Comparison of ENCODE assay signal across 12 cellular contexts in the genomic region with DNA sequence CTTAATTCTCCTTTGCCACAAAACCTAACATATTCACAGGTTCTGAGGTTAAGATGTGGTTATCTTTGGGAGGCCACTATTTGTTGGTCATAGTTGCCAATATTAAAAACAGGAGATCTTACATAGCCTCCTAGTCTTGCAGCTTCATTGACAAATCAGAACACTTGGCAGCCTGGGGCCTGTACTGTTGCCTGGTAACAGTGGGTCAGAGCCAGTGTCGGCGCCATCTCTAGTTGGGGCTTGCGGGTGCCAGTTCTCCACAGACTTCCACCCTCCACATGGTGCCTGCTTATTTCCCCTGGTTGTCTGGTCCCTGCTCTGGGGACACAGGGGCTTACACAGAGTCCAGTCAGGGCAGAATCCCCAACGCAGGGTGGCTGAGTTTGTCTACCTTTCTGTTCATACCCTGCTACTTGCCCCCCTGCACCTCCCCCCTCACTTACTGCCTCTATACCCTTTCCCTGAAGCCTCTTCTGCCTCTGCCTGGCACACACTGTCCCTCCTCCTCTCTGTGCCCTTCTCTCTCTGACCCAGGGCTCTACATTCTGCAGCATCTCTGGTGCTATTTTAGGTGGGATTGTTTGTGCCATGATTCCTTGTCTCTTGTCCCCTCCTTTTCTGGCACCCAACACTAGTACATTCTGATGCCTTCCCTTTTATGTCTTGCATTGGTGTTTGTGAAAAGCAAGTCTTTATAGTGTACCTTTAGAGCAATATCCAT. TPM values are rescaled to one million over a fixed set of nuclear protein-coding genes. Genes with fewer than 3 reads are reported as not detected.
DNase-seq lines count a peak whose midpoint lies in the region; ATAC-seq and TF ChIP-seq lines count a peak whose summit lies in the region.
"Had no signal": no experiment of that assay in that cellular context is flagged by ENCODE, and none has a peak within 500 bp of the region (broad histone marks: within the 10 kb centered on the region; RNA-seq: fewer than 3 reads in every experiment).

No MANE protein-coding gene starts in this region.

- H2AFZ ChIP-seq in trophoblast cell (ENCODE audit: insufficient read depth, low read length, poor library complexity), result no peak overlapping the region

- H3K27ac Mint-ChIP-seq in WTC11, result peak overlapping the region; percentile 57

- H3K79me2 ChIP-seq in trophoblast cell (ENCODE audit: control insufficient read depth, insufficient read depth, low read length, poor library complexity), result peaks cover 4% of the 10 kb centered on the region

- ATAC-seq in WTC11, result no peak
- ATAC-seq in heart left ventricle, result peak; percentile 88 to 93 (median 90)
- ATAC-seq in GM19452 (IDR thresholded peaks at IDR 0.05; ENCODE audit: unreplicated experiment), result no peak
- no peak for ATAC-seq in HG03460 (IDR thresholded peaks at IDR 0.05; ENCODE audit: unreplicated experiment)
- ATAC-seq: foreskin keratinocyte, mucosa of descending colon had no signal

- no peak overlapping the region for H2BK5ac ChIP-seq in trophoblast cell (ENCODE audit: low read depth, low read length, poor library complexity)

- peaks cover 16% of the 10 kb centered on the region for H3K36me3 Mint-ChIP-seq in WTC11

- H2BK120ac ChIP-seq in trophoblast cell (ENCODE audit: insufficient read depth, low read length, poor library complexity), result no peak overlapping the region

- no peak overlapping the region for H2BK12ac ChIP-seq in trophoblast cell (ENCODE audit: low read length)

- no peaks in the 10 kb centered on the region for H3K36me3 ChIP-seq in heart left ventricle
- peaks cover 0 to 1% of the 10 kb centered on the region in 2 experiments for H3K36me3 ChIP-seq in trophoblast cell (ENCODE audit: control insufficient read depth in 1 of 2, insufficient read depth in 2 of 2, low read length in 2 of 2)
- H3K36me3 ChIP-seq in H7 (replicated peaks; ENCODE audit: control insufficient read depth, insufficient read depth, low read length), result no peaks in the 10 kb centered on the region

- H3K79me1 ChIP-seq in trophoblast cell (ENCODE audit: low read length), result no peaks in the 10 kb centered on the region

- H3K27ac ChIP-seq in heart left ventricle (peak overlapping the region; percentile 41 to 93 (median 80)), trophoblast cell (ENCODE audit: low read depth, low read length) (no peak overlapping the region)
- H3K27ac ChIP-seq: foreskin keratinocyte had no signal

- DNase-seq in AG10803 (ENCODE audit: low read depth), result peak; percentile 46
- no peak for DNase-seq in WTC11 (ENCODE audit: low spot score)
- peak in 4 of 5 donors; percentile 41 to 84 (median 74) for DNase-seq in heart left ventricle
- DNase-seq in trophoblast cell, result no peak
- no peak for DNase-seq in NAMALWA (ENCODE audit: low spot score)
- DNase-seq in H7, result no peak
- DNase-seq: foreskin keratinocyte; mucosa of descending colon; NCI-H1930; stimulated activated CD8-positive, alpha-beta memory T cell treated with anti-CD3 and anti-CD28 coated beads, Interleukin-4, amount 100 ng/mL, for 48 hours had no signal

- H3K27me3 ChIP-seq in heart left ventricle, result no peaks in the 10 kb centered on the region
- H3K27me3 ChIP-seq in trophoblast cell (ENCODE audit: insufficient read depth, low read length), result no peaks in the 10 kb centered on the region
- no peaks in the 10 kb centered on the region for H3K27me3 ChIP-seq in H7 (ENCODE audit: control insufficient read depth, insufficient read depth, low read length)
- H3K27me3 ChIP-seq: foreskin keratinocyte had no signal

- peaks cover 4 to 94% (median 55%) of the 10 kb centered on the region in 12 donors for H3K4me1 ChIP-seq in heart left ventricle
- peaks cover 15 to 23% of the 10 kb centered on the region in 2 experiments for H3K4me1 ChIP-seq in trophoblast cell (ENCODE audit: control insufficient read depth in 1 of 2, insufficient read depth in 2 of 2, low read length in 2 of 2)

- TF ChIP-seq CTCF in AG10803 (conservative IDR thresholded peaks at IDR 0.05; ENCODE audit: low read length) (no peak), WTC11 (IDR thresholded peaks at IDR 0.05) (no peak), heart left ventricle (IDR thresholded peaks at IDR 0.05) (no peak)

- H4K12ac ChIP-seq in trophoblast cell (ENCODE audit: low read depth, low read length), result no peak overlapping the region

- no peak overlapping the region for H4K91ac ChIP-seq in trophoblast cell (ENCODE audit: low read depth, low read length)

- H3K18ac ChIP-seq in trophoblast cell (ENCODE audit: low read length), result peak overlapping the region; percentile 7

- no peaks in the 10 kb centered on the region for H3K27me3 Mint-ChIP-seq in WTC11 (ENCODE audit: low read depth)

- H3K4me3 Mint-ChIP-seq in WTC11, result no peak overlapping the region

- peak in 1 of 2 donors; percentile 18 for TF ChIP-seq POLR2A in heart left ventricle (IDR thresholded peaks at IDR 0.05)

- WGBS in heart left ventricle, 4 donors, result 30 to 62% (median 57%) methylated on average over 4 of the region's 4 CpGs
- no CpG with 5 or more reads among the region's 4 CpGs for WGBS in trophoblast cell (ENCODE audit: extremely low coverage, insufficient coverage, insufficient read length)

- H3K4ac ChIP-seq in trophoblast cell (ENCODE audit: low read depth, low read length), result peak overlapping the region; percentile 25

- intact Hi-C loops in heart left ventricle (cut with DNase I), result loop anchor here in 1 of 10 donors (2.0 kb wide), 1 partner anchor 20 kb away; no protein-coding TSS in a partner anchor

- CTCF ChIA-PET in WTC11 (lab: Charles Lee), result interaction anchor here (1.5 to 1.9 kb wide), 2 partner anchors 88 to 112 kb away, joined by 4 to 7 read pairs; partner anchors contain the start of gene B9D1

- no peak overlapping the region for H2AK5ac ChIP-seq in trophoblast cell (ENCODE audit: low read length)

- H3K4me3 ChIP-seq in AG10803 (ENCODE audit: low read length) (no peak overlapping the region), heart left ventricle (peak overlapping the region in 3 of 12 donors; percentile 1 to 15 (median 13)), trophoblast cell (ENCODE audit: low read depth, low read length) (no peak overlapping the region), H7 (ENCODE audit: insufficient read depth, low read depth, low read length) (no peak overlapping the region)
- H3K4me3 ChIP-seq: mucosa of descending colon had no signal

- H3K4me2 ChIP-seq in trophoblast cell (ENCODE audit: low read length), result no peak overlapping the region

- H3K9ac ChIP-seq in trophoblast cell (ENCODE audit: low read length), result no peak overlapping the region

- no peak overlapping the region for H3K23ac ChIP-seq in trophoblast cell (ENCODE audit: low read length)

- peaks cover 0 to 5% (median 0%) of the 10 kb centered on the region in 12 donors for H3K9me3 ChIP-seq in heart left ventricle
- no peaks in the 10 kb centered on the region for H3K9me3 ChIP-seq in trophoblast cell (ENCODE audit: insufficient read depth, low read depth, low read length)
- H3K9me3 ChIP-seq: mucosa of descending colon had no signal

- POLR2A ChIA-PET in WTC11 (lab: Charles Lee), result no interaction called here

- H3K9me3 Mint-ChIP-seq in WTC11, result peaks cover 8% of the 10 kb centered on the region

- peaks cover 27% of the 10 kb centered on the region for H3K4me1 Mint-ChIP-seq in WTC11

- no peak overlapping the region for H4K8ac ChIP-seq in trophoblast cell (ENCODE audit: low read depth, low read length)

- no peak overlapping the region for H3K14ac ChIP-seq in trophoblast cell (ENCODE audit: low read length)

TF ChIP-seq in WTC11, 78 proteins besides CTCF, POLR2A, EP300 and RAD21 (continues in another document):
- TF ChIP-seq MXD4 (CRISPR knock-in tag; IDR thresholded peaks at IDR 0.05; ENCODE audit: borderline replicate concordance) (no peak), TEAD4 (CRISPR knock-in tag; IDR thresholded peaks at IDR 0.05) (no peak)
- TF ChIP-seq, protein P1, sequence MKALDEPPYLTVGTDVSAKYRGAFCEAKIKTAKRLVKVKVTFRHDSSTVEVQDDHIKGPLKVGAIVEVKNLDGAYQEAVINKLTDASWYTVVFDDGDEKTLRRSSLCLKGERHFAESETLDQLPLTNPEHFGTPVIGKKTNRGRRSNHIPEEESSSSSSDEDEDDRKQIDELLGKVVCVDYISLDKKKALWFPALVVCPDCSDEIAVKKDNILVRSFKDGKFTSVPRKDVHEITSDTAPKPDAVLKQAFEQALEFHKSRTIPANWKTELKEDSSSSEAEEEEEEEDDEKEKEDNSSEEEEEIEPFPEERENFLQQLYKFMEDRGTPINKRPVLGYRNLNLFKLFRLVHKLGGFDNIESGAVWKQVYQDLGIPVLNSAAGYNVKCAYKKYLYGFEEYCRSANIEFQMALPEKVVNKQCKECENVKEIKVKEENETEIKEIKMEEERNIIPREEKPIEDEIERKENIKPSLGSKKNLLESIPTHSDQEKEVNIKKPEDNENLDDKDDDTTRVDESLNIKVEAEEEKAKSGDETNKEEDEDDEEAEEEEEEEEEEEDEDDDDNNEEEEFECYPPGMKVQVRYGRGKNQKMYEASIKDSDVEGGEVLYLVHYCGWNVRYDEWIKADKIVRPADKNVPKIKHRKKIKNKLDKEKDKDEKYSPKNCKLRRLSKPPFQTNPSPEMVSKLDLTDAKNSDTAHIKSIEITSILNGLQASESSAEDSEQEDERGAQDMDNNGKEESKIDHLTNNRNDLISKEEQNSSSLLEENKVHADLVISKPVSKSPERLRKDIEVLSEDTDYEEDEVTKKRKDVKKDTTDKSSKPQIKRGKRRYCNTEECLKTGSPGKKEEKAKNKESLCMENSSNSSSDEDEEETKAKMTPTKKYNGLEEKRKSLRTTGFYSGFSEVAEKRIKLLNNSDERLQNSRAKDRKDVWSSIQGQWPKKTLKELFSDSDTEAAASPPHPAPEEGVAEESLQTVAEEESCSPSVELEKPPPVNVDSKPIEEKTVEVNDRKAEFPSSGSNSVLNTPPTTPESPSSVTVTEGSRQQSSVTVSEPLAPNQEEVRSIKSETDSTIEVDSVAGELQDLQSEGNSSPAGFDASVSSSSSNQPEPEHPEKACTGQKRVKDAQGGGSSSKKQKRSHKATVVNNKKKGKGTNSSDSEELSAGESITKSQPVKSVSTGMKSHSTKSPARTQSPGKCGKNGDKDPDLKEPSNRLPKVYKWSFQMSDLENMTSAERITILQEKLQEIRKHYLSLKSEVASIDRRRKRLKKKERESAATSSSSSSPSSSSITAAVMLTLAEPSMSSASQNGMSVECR (CRISPR knock-in tag; IDR thresholded peaks at IDR 0.05; ENCODE audit: borderline replicate concordance), result no peak
- TF ChIP-seq, protein P2, sequence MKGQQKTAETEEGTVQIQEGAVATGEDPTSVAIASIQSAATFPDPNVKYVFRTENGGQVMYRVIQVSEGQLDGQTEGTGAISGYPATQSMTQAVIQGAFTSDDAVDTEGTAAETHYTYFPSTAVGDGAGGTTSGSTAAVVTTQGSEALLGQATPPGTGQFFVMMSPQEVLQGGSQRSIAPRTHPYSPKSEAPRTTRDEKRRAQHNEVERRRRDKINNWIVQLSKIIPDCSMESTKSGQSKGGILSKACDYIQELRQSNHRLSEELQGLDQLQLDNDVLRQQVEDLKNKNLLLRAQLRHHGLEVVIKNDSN (CRISPR knock-in tag; IDR thresholded peaks at IDR 0.05), result no peak

RNA-seq across cellular contexts. Expression of gene EPN2, which starts 13.4 kb away (rescaled TPM):
- total RNA-seq in WTC11 (2021) (48.8 to 62.7 TPM (median 62.3 TPM) in 3 replicates), heart left ventricle (100 to 1,000 TPM in 1 of 9 donors, 10 to 100 TPM in 8; 43.9 to 114 (median 73.9) TPM)
- 10 to 100 TPM; 26.4 to 37.9 TPM for polyA plus RNA-seq in heart left ventricle
- polyA plus RNA-seq in trophoblast cell (2013), result 59.0 and 60.9 TPM in 2 replicates
- total RNA-seq in H7 (2014; rRNA removed; shearing (Covaris generic)), result 23.7 and 30.3 TPM in 2 replicates

Comparison
In these comparisons a context has a peak if more than half of its experiments do, and no peak if none do; other contexts are left out.
1. DNase-seq: peak in AG10803 (single experiment) and heart left ventricle (4 of 5); none in WTC11 (single experiment), trophoblast cell (0 of 2), NAMALWA (single experiment) and H7 (single experiment).
2. ATAC-seq: peak in heart left ventricle (4 of 4); none in WTC11 (single experiment), GM19452 (single experiment) and HG03460 (single experiment).